ENCODE assay signal across 8 cellular contexts in genomic region chr1:244074559-244075171, GRCh38. TPM values are rescaled to one million over a fixed set of nuclear protein-coding genes. Genes with fewer than 3 reads are reported as not detected.
DNase-seq lines count a peak whose midpoint lies in the region; ATAC-seq lines count a peak whose summit lies in the region.

No MANE protein-coding gene starts in this region.

- H3K9me3 Mint-ChIP-seq in activated CD8-positive, alpha-beta T cell treated with anti-CD3 and anti-CD28 coated beads, Interleukin-2, amount 10 ng/mL, durations not matched to agents 7 days and 5 days (ENCODE audit: insufficient read depth) = no peaks in the 10 kb centered on the region
- H3K9me3 Mint-ChIP-seq in naive B cell = no peaks in the 10 kb centered on the region

- peaks cover 22% of the 10 kb centered on the region for H3K4me1 Mint-ChIP-seq in activated CD8-positive, alpha-beta T cell treated with anti-CD3 and anti-CD28 coated beads, Interleukin-2, amount 10 ng/mL, durations not matched to agents 7 days and 5 days (ENCODE audit: low read depth)
- peaks cover 49 to 73% (median 70%) of the 10 kb centered on the region in 3 donors for H3K4me1 Mint-ChIP-seq in naive B cell

- H3K36me3 Mint-ChIP-seq in activated CD8-positive, alpha-beta T cell treated with anti-CD3 and anti-CD28 coated beads, Interleukin-2, amount 10 ng/mL, durations not matched to agents 7 days and 5 days (ENCODE audit: low read depth) = no peaks in the 10 kb centered on the region
- no peaks in the 10 kb centered on the region for H3K36me3 Mint-ChIP-seq in naive B cell

- peak overlapping the region; percentile 48 for H3K27ac Mint-ChIP-seq in activated CD8-positive, alpha-beta T cell treated with anti-CD3 and anti-CD28 coated beads, Interleukin-2, amount 10 ng/mL, durations not matched to agents 7 days and 5 days
- H3K27ac Mint-ChIP-seq in naive B cell = peak overlapping the region; percentile 91 to 98 (median 96)

- H3K4me3 Mint-ChIP-seq in activated CD8-positive, alpha-beta T cell treated with anti-CD3 and anti-CD28 coated beads, Interleukin-2, amount 10 ng/mL, durations not matched to agents 7 days and 5 days = peak overlapping the region; percentile 58
- peak overlapping the region; percentile 79 to 92 (median 85) for H3K4me3 Mint-ChIP-seq in naive B cell

- peaks cover 13% of the 10 kb centered on the region for H3K27me3 Mint-ChIP-seq in activated CD8-positive, alpha-beta T cell treated with anti-CD3 and anti-CD28 coated beads, Interleukin-2, amount 10 ng/mL, durations not matched to agents 7 days and 5 days (ENCODE audit: low read depth)
- no peaks in the 10 kb centered on the region for H3K27me3 Mint-ChIP-seq in naive B cell

- ATAC-seq in GM18519 (IDR thresholded peaks at IDR 0.05; ENCODE audit: low FRiP score, unreplicated experiment) (peak; percentile 69), HG03039 (IDR thresholded peaks at IDR 0.05; ENCODE audit: unreplicated experiment) (peak; percentile 55), naive B cell (ENCODE audit: low read depth in 2 of 2) (peak; percentile 82 to 87), left lobe of liver (no peak)
- ATAC-seq in activated CD8-positive, alpha-beta T cell treated with anti-CD3 and anti-CD28 coated beads, Interleukin-2, amount 10 ng/mL, durations not matched to agents 7 days and 5 days = peak; percentile 94

- CTCF ChIA-PET in activated CD8-positive, alpha-beta T cell treated with anti-CD3 and anti-CD28 coated beads, Interleukin-2, amount 10 ng/mL, durations not matched to agents 7 days and 5 days (lab: Charles Lee) = interaction anchor here (1.6 to 2.0 kb wide), 2 partner anchors 14 to 198 kb away, joined by 5 read pairs; no protein-coding TSS in a partner anchor

- POLR2A ChIA-PET in activated CD8-positive, alpha-beta T cell treated with anti-CD3 and anti-CD28 coated beads, Interleukin-2, amount 10 ng/mL, durations not matched to agents 7 days and 5 days (lab: Charles Lee) = interaction anchor here (0.7 to 0.9 kb wide), 4 partner anchors 15 to 27 kb away, joined by 3 to 7 read pairs (median 6); no protein-coding TSS in a partner anchor

- peak; percentile 71 for DNase-seq in activated CD8-positive, alpha-beta T cell treated with anti-CD3 and anti-CD28 coated beads, Interleukin-2, amount 10 ng/mL, durations not matched to agents 7 days and 5 days
- DNase-seq in naive B cell = peak; percentile 73
- DNase-seq in SHP77 treated with DMSO at 0.1 percent for 48 hours (lab: John Stamatoyannopoulos, UW) = no peak
- DNase-seq in left lobe of liver (ENCODE audit: low spot score) = no peak
- no peak for DNase-seq in dermis blood vessel endothelial cell
- DNase-seq in cerebellum (ENCODE audit: low spot score) = no peak

RNA-seq across cellular contexts. Expression of gene ZBTB18, which starts 23.6 kb away (rescaled TPM):
- 10 to 100 TPM; 11.0 to 11.7 TPM for total RNA-seq in activated CD8-positive, alpha-beta T cell treated with anti-CD3 and anti-CD28 coated beads, Interleukin-2, amount 10 ng/mL, durations not matched to agents 7 days and 5 days
- 10 to 100 TPM in 3 of 6 donors, 1 to 10 TPM in 3; 3.4 to 12.0 (median 9.8) TPM for polyA plus RNA-seq in naive B cell (ENCODE audit: low read depth in 6 of 6)
- total RNA-seq in left lobe of liver (14.3 TPM), dermis blood vessel endothelial cell (25.4 and 41.0 TPM in 2 replicates), cerebellum (228 TPM)

Comparison
In these comparisons a context has a peak if more than half of its experiments do, and no peak if none do; other contexts are left out.
1. DNase-seq: peak in activated CD8-positive, alpha-beta T cell treated with anti-CD3 and anti-CD28 coated beads, Interleukin-2, amount 10 ng/mL, durations not matched to agents 7 days and 5 days (single experiment) and naive B cell (single experiment); none in SHP77 treated with DMSO at 0.1 percent for 48 hours (single experiment), left lobe of liver (single experiment), dermis blood vessel endothelial cell (single experiment) and cerebellum (single experiment).